Comparison of ENCODE assay signal across 8 cellular contexts in the genomic region with DNA sequence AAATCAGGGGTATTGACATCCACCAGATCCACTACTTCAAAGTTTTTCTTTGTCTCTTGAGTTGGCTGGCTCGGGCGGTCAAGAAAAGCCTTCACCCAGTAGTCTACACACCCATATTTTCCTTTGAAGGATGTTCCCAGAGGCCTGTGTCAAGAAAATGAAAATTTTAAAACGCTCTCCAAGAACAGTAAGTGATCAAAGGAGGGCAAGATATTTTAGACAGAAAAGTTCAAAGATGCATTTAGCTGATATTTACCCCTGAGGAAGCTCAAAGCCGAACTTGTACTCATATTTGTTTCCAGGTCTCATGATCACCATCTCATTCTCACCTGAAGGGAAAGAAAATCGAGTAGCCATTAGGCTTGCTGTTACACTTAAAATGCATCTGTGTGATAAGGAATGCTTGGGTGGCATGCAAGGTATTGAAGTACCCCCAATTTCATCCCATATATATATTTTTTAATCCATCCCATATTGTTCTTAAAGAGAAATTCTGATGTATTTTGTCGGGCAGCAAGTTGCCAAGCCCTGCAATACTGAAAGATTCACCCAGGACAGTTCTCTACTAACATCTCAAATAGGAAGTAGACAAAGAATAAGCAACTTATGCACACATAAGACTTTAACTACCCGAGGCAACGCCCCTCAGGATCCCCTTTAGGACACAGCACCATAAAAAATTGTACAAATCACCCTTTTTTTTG. TPM values are rescaled to one million over a fixed set of nuclear protein-coding genes. Genes with fewer than 3 reads are reported as not detected.
DNase-seq lines count a peak whose midpoint lies in the region; ATAC-seq and TF ChIP-seq lines count a peak whose summit lies in the region.

No MANE protein-coding gene starts in this region.

- no peak overlapping the region for H3K23ac ChIP-seq in neuronal stem cell (ENCODE audit: low read depth, low read length, poor library complexity)

- no peaks in the 10 kb centered on the region for H3K9me3 Mint-ChIP-seq in Caco-2 (ENCODE audit: unreplicated experiment)

- H3K9me3 ChIP-seq in Caco-2 = no peaks in the 10 kb centered on the region
- H3K9me3 ChIP-seq in OCI-LY7 (ENCODE audit: low read length) = no peaks in the 10 kb centered on the region
- no peaks in the 10 kb centered on the region for H3K9me3 ChIP-seq in effector memory CD4-positive, alpha-beta T cell (ENCODE audit: control insufficient read depth, low read length)
- peaks cover 0 to 9% of the 10 kb centered on the region in 2 donors for H3K9me3 ChIP-seq in neuronal stem cell (replicated peaks in 1 of 2; ENCODE audit: control insufficient read depth in 2 of 2, insufficient read depth in 1 of 2, low read depth in 1 of 2, low read length in 2 of 2)

- H2AK5ac ChIP-seq in neuronal stem cell (ENCODE audit: low read depth, low read length) = no peak overlapping the region

- CTCF ChIA-PET in Caco-2 (lab: Charles Lee) (no interaction called here), OCI-LY7 (lab: Charles Lee; ENCODE audit: unreplicated experiment) (no interaction called here)

- no peaks in the 10 kb centered on the region for H4K20me1 ChIP-seq in OCI-LY7 (ENCODE audit: insufficient read depth, low read length)

- no peak overlapping the region for H3K9ac ChIP-seq in neuronal stem cell (ENCODE audit: low read depth, low read length, poor library complexity)

- H3K18ac ChIP-seq in neuronal stem cell (ENCODE audit: low read length) = no peak overlapping the region

- H3K9me2 ChIP-seq in OCI-LY7 (ENCODE audit: insufficient read depth, low read length) = no peaks in the 10 kb centered on the region

- no CpG with 5 or more reads among the region's 8 CpGs for WGBS in neuronal stem cell (ENCODE audit: extremely low coverage in 2 of 2, insufficient read length in 2 of 2, insufficient replicate concordance in 1 of 2), 2 donors

- BruUV-seq in Caco-2 (replicated peaks; lab: Mats Ljungman, UMichigan) = no TSS peak
- BruUV-seq in OCI-LY7 (replicated peaks; lab: Mats Ljungman, UMichigan) = no TSS peak

- H3K4me3 Mint-ChIP-seq in Caco-2 (ENCODE audit: unreplicated experiment) = peak overlapping the region; percentile 84

- H4K91ac ChIP-seq in neuronal stem cell (ENCODE audit: low read depth, low read length, poor library complexity) = no peak overlapping the region

- peaks cover 20% of the 10 kb centered on the region for H3K4me1 Mint-ChIP-seq in Caco-2 (ENCODE audit: low read depth, unreplicated experiment)

- H3K4ac ChIP-seq in neuronal stem cell (ENCODE audit: low read length) = no peak overlapping the region

- no peak overlapping the region for H2BK12ac ChIP-seq in neuronal stem cell (ENCODE audit: low read length)

- H3K79me1 ChIP-seq in neuronal stem cell (ENCODE audit: low read depth, low read length) = no peaks in the 10 kb centered on the region

- H3K4me2 ChIP-seq in OCI-LY7 (ENCODE audit: low read length) = peak overlapping the region; percentile 97
- H3K4me2 ChIP-seq in neuronal stem cell (ENCODE audit: insufficient read depth, low read length, poor library complexity, severe bottlenecking) = peak overlapping the region; percentile 27

- H3K4me3 ChIP-seq in Caco-2 (ENCODE audit: low read depth, low read length) (peak overlapping the region; percentile 91), OCI-LY7 (ENCODE audit: low read depth, low read length, poor library complexity, severe bottlenecking) (peak overlapping the region; percentile 81), neuronal stem cell (ENCODE audit: low read length in 2 of 2) (peak overlapping the region; percentile 82 to 91)
- peak overlapping the region; percentile 95 for H3K4me3 ChIP-seq in effector memory CD4-positive, alpha-beta T cell (ENCODE audit: insufficient read depth, low read depth, low read length, poor library complexity, severe bottlenecking)

- ATAC-seq in GM21528 (IDR thresholded peaks at IDR 0.05; ENCODE audit: low FRiP score, unreplicated experiment) (no peak), GM18511 (IDR thresholded peaks at IDR 0.05; ENCODE audit: unreplicated experiment) (no peak)

- H2BK15ac ChIP-seq in neuronal stem cell (ENCODE audit: low read length) = no peak overlapping the region

- H2AFZ ChIP-seq in OCI-LY7 (ENCODE audit: low read length) (no peak overlapping the region; the same call in 1 of the 2 replicates), neuronal stem cell (ENCODE audit: low read length) (no peak overlapping the region)

- intact Hi-C loops in Caco-2 (cut with micrococcal nuclease; ENCODE audit: unreplicated experiment) (no loop called here), OCI-LY7 (cut with micrococcal nuclease; ENCODE audit: unreplicated experiment) (loop anchor here (5.0 kb wide), 1 partner anchor 68 kb away; a partner anchor contains a TSS)

- H3K4me1 ChIP-seq in Caco-2 = peaks cover 21% of the 10 kb centered on the region; the same call in 1 of the 2 replicates
- peaks cover 49% of the 10 kb centered on the region for H3K4me1 ChIP-seq in OCI-LY7 (ENCODE audit: insufficient read depth, low read length, poor library complexity, severe bottlenecking)
- H3K4me1 ChIP-seq in effector memory CD4-positive, alpha-beta T cell (ENCODE audit: control insufficient read depth, insufficient read depth, low read length, poor library complexity, severe bottlenecking) = peaks cover 30% of the 10 kb centered on the region
- H3K4me1 ChIP-seq in neuronal stem cell (ENCODE audit: control insufficient read depth in 2 of 2, insufficient read depth in 1 of 2, low read depth in 1 of 2, low read length in 2 of 2) = peaks cover 12 to 27% of the 10 kb centered on the region in 2 donors

- no peaks in the 10 kb centered on the region for H3K27me3 Mint-ChIP-seq in Caco-2 (ENCODE audit: insufficient read depth, unreplicated experiment)

- no peak overlapping the region for H4K8ac ChIP-seq in neuronal stem cell (ENCODE audit: low read depth, low read length)

- DNase-seq in Caco-2 (no peak), OCI-LY7 (ENCODE audit: low spot score) (no peak), neuronal stem cell (ENCODE audit: low spot score) (no peak), cortex of kidney (lab: John Stamatoyannopoulos, UW) (no peak), A172 (ENCODE audit: low spot score) (no peak)
- no peak for DNase-seq in effector memory CD4-positive, alpha-beta T cell

- H3K27me3 ChIP-seq in Caco-2 (replicated peaks; ENCODE audit: control insufficient read depth, insufficient read depth, low read length) (no peaks in the 10 kb centered on the region), neuronal stem cell (ENCODE audit: control insufficient read depth in 3 of 3, insufficient read depth in 3 of 3, low read depth in 1 of 3, low read length in 3 of 3) (no peaks in the 10 kb centered on the region)
- H3K27me3 ChIP-seq in effector memory CD4-positive, alpha-beta T cell (replicated peaks; ENCODE audit: control insufficient read depth, insufficient read depth, low read length, poor library complexity, severe bottlenecking) = no peaks in the 10 kb centered on the region

- POLR2A ChIA-PET in Caco-2 (lab: Charles Lee) (no interaction called here), OCI-LY7 (lab: Charles Lee) (interaction anchor here (1.3 to 8.3 kb wide), 2 partner anchors 11 to 16 kb away, joined by 5 to 67 read pairs; no protein-coding TSS in a partner anchor)

- H3K36me3 Mint-ChIP-seq in Caco-2 (ENCODE audit: insufficient read depth, unreplicated experiment) = peaks cover 43% of the 10 kb centered on the region

- H2BK5ac ChIP-seq in neuronal stem cell (ENCODE audit: low read length) = no peak overlapping the region

- no peak overlapping the region for H2BK120ac ChIP-seq in neuronal stem cell (ENCODE audit: low read depth, low read length)

- H3K27ac ChIP-seq in OCI-LY7 (ENCODE audit: low read depth, low read length, poor library complexity, severe bottlenecking) (peak overlapping the region; percentile 81), neuronal stem cell (replicated peaks; ENCODE audit: low read length) (no peak overlapping the region)
- H3K27ac ChIP-seq in effector memory CD4-positive, alpha-beta T cell (ENCODE audit: insufficient read depth, low read length, poor library complexity, severe bottlenecking) = peak overlapping the region; percentile 96

- H3K36me3 ChIP-seq in Caco-2 (ENCODE audit: control insufficient read depth, insufficient read depth, low read length) = peaks cover 16% of the 10 kb centered on the region; the same call in 1 of the 2 replicates
- peaks cover 43% of the 10 kb centered on the region for H3K36me3 ChIP-seq in OCI-LY7 (ENCODE audit: insufficient read depth, low read length)
- H3K36me3 ChIP-seq in effector memory CD4-positive, alpha-beta T cell (ENCODE audit: control insufficient read depth, insufficient read depth, low read length) = peaks cover 35% of the 10 kb centered on the region
- H3K36me3 ChIP-seq in neuronal stem cell (replicated peaks in 1 of 2; ENCODE audit: control insufficient read depth in 2 of 2, insufficient read depth in 2 of 2, low read length in 2 of 2) = peaks cover 17 to 41% of the 10 kb centered on the region in 2 donors

- H3K79me2 ChIP-seq in OCI-LY7 (ENCODE audit: insufficient read depth, low read depth, low read length) = peaks cover 32% of the 10 kb centered on the region; the same call in 1 of the 2 replicates

- peak overlapping the region; percentile 93 for H3K27ac Mint-ChIP-seq in Caco-2 (ENCODE audit: unreplicated experiment)

- TF ChIP-seq CTCF in Caco-2 (IDR thresholded peaks at IDR 0.05; ENCODE audit: insufficient read depth in 1 of 2, low read depth in 1 of 2, low read length in 1 of 2, severe bottlenecking in 1 of 2, unreplicated experiment in 1 of 2) (no peak), OCI-LY7 (conservative IDR thresholded peaks at IDR 0.05; ENCODE audit: low read length) (no peak)

- H3K14ac ChIP-seq in neuronal stem cell (ENCODE audit: low read length) = no peak overlapping the region

RNA-seq across cellular contexts. Expression of a gene that starts 1.1 kb away (rescaled TPM):
- total RNA-seq in Caco-2 (2022) (27.5 and 38.6 TPM in 2 replicates), OCI-LY7 (2022) (50.3 and 76.8 TPM in 2 replicates)
- 99.9 and 144 TPM in 2 replicates for total RNA-seq in OCI-LY7 (2014; rRNA removed; shearing (Covaris generic))
- polyA plus RNA-seq in neuronal stem cell (2013, experiment 1 of 2) = 111 TPM
- polyA plus RNA-seq in neuronal stem cell (2013, experiment 2 of 2) = 115 TPM
- 14.1 and 14.4 TPM in 2 replicates for total RNA-seq in A172 (2014; rRNA removed; shearing (Covaris generic))

RNA-seq across cellular contexts. Expression of a gene that starts 26.2 kb away (rescaled TPM):
- total RNA-seq in Caco-2 (2022) = not detected in 2 replicates
- total RNA-seq in OCI-LY7 (2014; rRNA removed; shearing (Covaris generic)) = not detected in 2 replicates
- not detected in 2 replicates for total RNA-seq in OCI-LY7 (2022)
- polyA plus RNA-seq in neuronal stem cell (2013, experiment 1 of 2) = 0.08 TPM
- 0.12 TPM for polyA plus RNA-seq in neuronal stem cell (2013, experiment 2 of 2)
- total RNA-seq in A172 (2014; rRNA removed; shearing (Covaris generic)) = not detected in 2 replicates

RNA-seq across cellular contexts. Expression of a gene that starts 30.8 kb away (rescaled TPM):
- total RNA-seq in Caco-2 (2022) = 2.9 and 3.4 TPM in 2 replicates
- total RNA-seq in OCI-LY7 (2014; rRNA removed; shearing (Covaris generic)) = 19.8 and 29.8 TPM in 2 replicates
- 27.3 and 30.7 TPM in 2 replicates for total RNA-seq in OCI-LY7 (2022)
- 18.0 TPM for polyA plus RNA-seq in neuronal stem cell (2013, experiment 1 of 2)
- polyA plus RNA-seq in neuronal stem cell (2013, experiment 2 of 2) = 20.2 TPM
- 21.0 and 24.0 TPM in 2 replicates for total RNA-seq in A172 (2014; rRNA removed; shearing (Covaris generic))

RNA-seq across cellular contexts. Expression of a gene that starts 30.9 kb away (rescaled TPM):
- total RNA-seq in Caco-2 (2022) (0.19 and 0.77 TPM in 2 replicates), OCI-LY7 (2022) (4.5 and 4.8 TPM in 2 replicates)
- total RNA-seq in OCI-LY7 (2014; rRNA removed; shearing (Covaris generic)) = 0.62 and 1.9 TPM in 2 replicates
- polyA plus RNA-seq in neuronal stem cell (2013, experiment 1 of 2) = 0.10 TPM
- 0.10 TPM for polyA plus RNA-seq in neuronal stem cell (2013, experiment 2 of 2)
- 2.4 and 2.5 TPM in 2 replicates for total RNA-seq in A172 (2014; rRNA removed; shearing (Covaris generic))

RNA-seq across cellular contexts. Expression of a gene that starts 37.5 kb away (rescaled TPM):
- total RNA-seq in Caco-2 (2022) (0.82 and 1.1 TPM in 2 replicates), OCI-LY7 (2022) (26.3 and 31.8 TPM in 2 replicates)
- total RNA-seq in OCI-LY7 (2014; rRNA removed; shearing (Covaris generic)) = 10.2 and 11.6 TPM in 2 replicates
- 17.1 TPM for polyA plus RNA-seq in neuronal stem cell (2013, experiment 1 of 2)
- 17.4 TPM for polyA plus RNA-seq in neuronal stem cell (2013, experiment 2 of 2)
- 33.9 and 34.6 TPM in 2 replicates for total RNA-seq in A172 (2014; rRNA removed; shearing (Covaris generic))
